In genomic region chr6:136761227-136761922, GRCh38 we compare ENCODE assay signal across 8 cellular contexts. TPM values are rescaled to one million over a fixed set of nuclear protein-coding genes. Genes with fewer than 3 reads are reported as not detected.
A peak's percentile ranks its signal among the peaks of the same experiment; 100 is the strongest.
DNase-seq lines count a peak whose midpoint lies in the region; TF ChIP-seq lines count a peak whose summit lies in the region.

No MANE protein-coding gene starts in this region.

- peak overlapping the region; percentile 30; the same call in 1 of the 2 replicates for H2AFZ ChIP-seq in OCI-LY7 (ENCODE audit: low read length)

- 2% methylated on average over 9 of the region's 9 CpGs for WGBS in prostate gland
- WGBS in endodermal cell (ENCODE audit: insufficient coverage in 1 of 2, insufficient read length in 1 of 2), 2 experiments, result 86 to 97% methylated on average over 7 to 9 of the region's 9 CpGs

- H3K9ac ChIP-seq in endodermal cell (ENCODE audit: extremely low read depth, low read length, poor library complexity, severe bottlenecking), result no peak overlapping the region

- H3K27me3 ChIP-seq in dorsolateral prefrontal cortex, result no peaks in the 10 kb centered on the region
- H3K27me3 ChIP-seq in prostate gland (replicated peaks; ENCODE audit: insufficient read depth), result no peaks in the 10 kb centered on the region
- H3K27me3 ChIP-seq in endodermal cell (ENCODE audit: control insufficient read depth, insufficient read depth, low read length, poor library complexity, severe bottlenecking), result no peaks in the 10 kb centered on the region

- no peak overlapping the region for H3K4me3 Mint-ChIP-seq in endodermal cell

- H3K36me3 Mint-ChIP-seq in endodermal cell (ENCODE audit: low read depth), result no peaks in the 10 kb centered on the region

- no peak for TF ChIP-seq CTCF in OCI-LY7 (conservative IDR thresholded peaks at IDR 0.05; ENCODE audit: low read length)
- no peak for TF ChIP-seq CTCF in dorsolateral prefrontal cortex (IDR thresholded peaks at IDR 0.05 in 54 of 56, conservative IDR thresholded peaks at IDR 0.05 in 2 of 56; ENCODE audit: low read depth in 1 of 56, partially characterized antibody in 56 of 56)
- TF ChIP-seq CTCF in prostate gland (IDR thresholded peaks at IDR 0.05), result no peak
- no peak for TF ChIP-seq CTCF in endodermal cell (conservative IDR thresholded peaks at IDR 0.05)
- no peak for TF ChIP-seq CTCF in GM10248 (IDR thresholded peaks at IDR 0.05; ENCODE audit: control extremely low read depth, extremely low read depth, low read depth, missing control alignments)

- no peaks in the 10 kb centered on the region for H3K9me3 Mint-ChIP-seq in endodermal cell

- peak; percentile 67 for DNase-seq in OCI-LY7 (ENCODE audit: low spot score)
- DNase-seq in dorsolateral prefrontal cortex, result peak in 3 of 10 donors; percentile 39 to 90 (median 52)
- DNase-seq in prostate gland (ENCODE audit: low spot score), result peak; percentile 82
- DNase-seq in NCI-H774 (lab: John Stamatoyannopoulos, UW), result no peak
- DNase-seq in endodermal cell, result no peak
- DNase-seq in NCI-H2196 (lab: John Stamatoyannopoulos, UW; ENCODE audit: unreplicated experiment), result no peak
- DNase-seq in GM10248 (ENCODE audit: extremely low spot score), result no peak

- CTCF ChIA-PET in OCI-LY7 (lab: Charles Lee; ENCODE audit: unreplicated experiment) (interaction anchor here (0.6 to 4.1 kb wide), 5 partner anchors 27 to 902 kb away, joined by 3 to 19 read pairs (median 4); partner anchors contain the start of gene MAP3K5), GM10248 (lab: Yijun Ruan, JAX) (interaction anchor here (0.9 to 5.9 kb wide), 7 partner anchors 9 to 117 kb away, joined by 3 to 50 read pairs (median 11); partner anchors contain the start of gene MAP3K5)

- H3K27ac Mint-ChIP-seq in endodermal cell, result no peak overlapping the region

- intact Hi-C loops in OCI-LY7 (cut with micrococcal nuclease; ENCODE audit: unreplicated experiment) (no loop called here), dorsolateral prefrontal cortex (cut with DNase I) (no loop called here), prostate gland (cut with DNase I) (no loop called here)

- no peaks in the 10 kb centered on the region for H3K36me3 ChIP-seq in OCI-LY7 (ENCODE audit: insufficient read depth, low read length)
- H3K36me3 ChIP-seq in prostate gland, result no peaks in the 10 kb centered on the region
- no peaks in the 10 kb centered on the region for H3K36me3 ChIP-seq in endodermal cell (ENCODE audit: control insufficient read depth, insufficient read depth, low read length)

- no peaks in the 10 kb centered on the region for H3K4me1 Mint-ChIP-seq in endodermal cell

- no peaks in the 10 kb centered on the region for H4K20me1 ChIP-seq in OCI-LY7 (ENCODE audit: insufficient read depth, low read length)

- TF ChIP-seq POLR2A in prostate gland (IDR thresholded peaks at IDR 0.05), result no peak

- POLR2A ChIA-PET in OCI-LY7 (lab: Charles Lee), result interaction anchor here (0.6 to 8.4 kb wide), 7 partner anchors 14 to 481 kb away, joined by 3 to 142 read pairs (median 7); partner anchors contain the start of gene MAP3K5
- POLR2A ChIA-PET in GM10248 (lab: Yijun Ruan, JAX), result interaction anchor here (0.6 to 1.3 kb wide), 2 partner anchors 31 to 1177 kb away, joined by 3 to 11 read pairs; partner anchors contain the start of gene MAP3K5

- BruUV-seq in OCI-LY7 (replicated peaks; lab: Mats Ljungman, UMichigan), result no TSS peak

- H3K27ac ChIP-seq in OCI-LY7 (ENCODE audit: low read depth, low read length, poor library complexity, severe bottlenecking), result peak overlapping the region; percentile 95
- H3K27ac ChIP-seq in dorsolateral prefrontal cortex, result peak overlapping the region in 57 of 59 donors; percentile 2 to 90 (median 73)
- peak overlapping the region; percentile 29 to 50 for H3K27ac ChIP-seq in prostate gland
- H3K27ac ChIP-seq in endodermal cell (ENCODE audit: low read depth, low read length), result no peak overlapping the region

- peak overlapping the region; percentile 66 for H3K4me2 ChIP-seq in OCI-LY7 (ENCODE audit: low read length)

- H3K9me3 ChIP-seq in OCI-LY7 (ENCODE audit: low read length), result no peaks in the 10 kb centered on the region
- no peaks in the 10 kb centered on the region for H3K9me3 ChIP-seq in prostate gland
- no peaks in the 10 kb centered on the region for H3K9me3 ChIP-seq in endodermal cell (ENCODE audit: control insufficient read depth, low read length)

- H3K27me3 Mint-ChIP-seq in endodermal cell (ENCODE audit: insufficient read depth), result no peaks in the 10 kb centered on the region

- peaks cover 57% of the 10 kb centered on the region for H3K79me2 ChIP-seq in OCI-LY7 (ENCODE audit: insufficient read depth, low read depth, low read length)

- H3K4me3 ChIP-seq in GM08714 (ENCODE audit: low read length) (peak overlapping the region; percentile 51; the same call in 1 of the 2 replicates), OCI-LY7 (ENCODE audit: low read depth, low read length, poor library complexity, severe bottlenecking) (peak overlapping the region; percentile 48), dorsolateral prefrontal cortex (peak overlapping the region in 31 of 59 donors; percentile 4 to 45 (median 21)), prostate gland (no peak overlapping the region), endodermal cell (ENCODE audit: low read length) (no peak overlapping the region)

- H3K9me2 ChIP-seq in OCI-LY7 (ENCODE audit: insufficient read depth, low read length), result no peaks in the 10 kb centered on the region

- H3K4me1 ChIP-seq in OCI-LY7 (ENCODE audit: insufficient read depth, low read length, poor library complexity, severe bottlenecking) (peaks cover 60% of the 10 kb centered on the region), prostate gland (replicated peaks) (peaks cover 21% of the 10 kb centered on the region), endodermal cell (ENCODE audit: control insufficient read depth, insufficient read depth, low read length) (no peaks in the 10 kb centered on the region)

RNA-seq across cellular contexts. Expression of gene MAP3K5, which starts 30.9 kb away (rescaled TPM):
- 12.0 and 13.8 TPM in 2 replicates for total RNA-seq in OCI-LY7 (2014; rRNA removed; shearing (Covaris generic))
- total RNA-seq in OCI-LY7 (2022) (16.6 and 17.1 TPM in 2 replicates), dorsolateral prefrontal cortex (10 to 100 TPM; 26.2 to 70.0 (median 45.3) TPM), prostate gland (10 to 100 TPM; 65.7 to 98.4 TPM), endodermal cell (1 to 10 TPM; 1.6 to 3.4 TPM)
- polyA plus RNA-seq in endodermal cell (2013, experiment 1 of 2), result 0.32 TPM
- polyA plus RNA-seq in endodermal cell (2013, experiment 2 of 2), result 0.12 TPM

Comparison
In these comparisons a context has a peak if more than half of its experiments do, and no peak if none do; other contexts are left out.
1. H3K4me3 ChIP-seq: peak in GM08714 (single experiment), OCI-LY7 (single experiment) and dorsolateral prefrontal cortex (31 of 59); none in prostate gland (0 of 2) and endodermal cell (single experiment).
2. DNase-seq: peak in OCI-LY7 (single experiment) and prostate gland (single experiment); none in NCI-H774 (single experiment), endodermal cell (single experiment), NCI-H2196 (single experiment) and GM10248 (single experiment).